ENCODE assay signal across 10 cellular contexts in the genomic region with DNA sequence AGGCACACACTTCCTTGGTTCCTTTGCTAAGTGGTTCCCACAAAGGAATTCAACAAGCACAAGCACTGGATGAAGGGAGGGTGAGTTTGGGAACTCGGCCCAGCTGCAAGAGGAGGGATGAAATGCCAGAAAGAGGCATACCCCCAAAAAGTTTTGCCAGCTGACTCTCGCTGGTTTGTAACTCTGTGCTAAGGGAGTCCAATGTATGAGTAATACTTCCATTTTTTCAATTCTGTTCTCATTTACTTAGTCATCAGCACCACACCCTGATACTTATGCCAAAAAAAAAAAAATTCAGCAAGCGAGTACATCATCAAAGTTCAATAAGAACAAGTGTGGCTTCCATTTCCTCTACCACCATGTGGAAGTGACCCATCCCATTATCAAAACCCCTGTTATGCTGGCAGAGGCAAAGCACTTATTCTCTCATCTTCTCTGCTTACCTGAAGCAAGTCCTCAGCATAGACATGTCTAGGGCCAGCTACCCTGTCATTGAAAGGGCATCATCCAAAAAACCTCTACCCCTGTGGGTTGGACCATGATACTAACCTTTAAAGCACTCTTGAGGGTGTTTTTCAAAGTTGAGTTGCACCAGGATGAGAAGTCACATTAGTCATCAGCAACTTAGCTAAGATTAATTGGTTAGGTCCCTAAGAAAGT. TPM values are rescaled to one million over a fixed set of nuclear protein-coding genes. Genes with fewer than 3 reads are reported as not detected.
DNase-seq lines count a peak whose midpoint lies in the region; ATAC-seq, FAIRE-seq and TF ChIP-seq lines count a peak whose summit lies in the region.
"Had no signal": no experiment of that assay in that cellular context is flagged by ENCODE, and none has a peak within 500 bp of the region (broad histone marks: within the 10 kb centered on the region; RNA-seq: fewer than 3 reads in every experiment).

No MANE protein-coding gene starts in this region.

- CTCF ChIA-PET in PC-9 (lab: Charles Lee): interaction anchor here (0.7 kb wide), 2 partner anchors 34 to 301 kb away, joined by 3 to 5 read pairs; no protein-coding TSS in a partner anchor

- no peaks in the 10 kb centered on the region for H3K27me3 Mint-ChIP-seq in chondrocyte (ENCODE audit: low read depth)

- no peaks in the 10 kb centered on the region for H3K36me3 ChIP-seq in PC-9 (ENCODE audit: low read depth)
- H3K36me3 ChIP-seq in pancreas: no peaks in the 10 kb centered on the region
- H3K36me3 ChIP-seq in ovary: no peaks in the 10 kb centered on the region

- H3K9me2 ChIP-seq in PC-9 (ENCODE audit: insufficient read depth): no peaks in the 10 kb centered on the region

- H3K4me1 Mint-ChIP-seq in chondrocyte (ENCODE audit: low read depth): peaks cover 32% of the 10 kb centered on the region

- 62 to 66% methylated on average over 3 of the region's 3 CpGs for WGBS in pancreas, 2 donors
- WGBS in ovary, 3 donors: 29 to 61% (median 35%) methylated on average over 3 of the region's 3 CpGs

- TF ChIP-seq POLR2A in ovary (IDR thresholded peaks at IDR 0.05): no peak

- H3K27me3 ChIP-seq in PC-9 (ENCODE audit: insufficient read depth, low read depth) (no peaks in the 10 kb centered on the region), pancreas (no peaks in the 10 kb centered on the region), ovary (no peaks in the 10 kb centered on the region)

- TF ChIP-seq CTCF in PC-9 (conservative IDR thresholded peaks at IDR 0.05): no peak
- no peak for TF ChIP-seq CTCF in chondrocyte (IDR thresholded peaks at IDR 0.05)
- TF ChIP-seq CTCF in pancreas (IDR thresholded peaks at IDR 0.05): no peak
- no peak for TF ChIP-seq CTCF in ovary (IDR thresholded peaks at IDR 0.05)

- H3K4me1 ChIP-seq in PC-9 (replicated peaks; ENCODE audit: insufficient read depth) (peaks cover 21% of the 10 kb centered on the region), pancreas (no peaks in the 10 kb centered on the region), ovary (ENCODE audit: insufficient read depth) (no peaks in the 10 kb centered on the region)

- peaks cover 17% of the 10 kb centered on the region; the same call in 1 of the 2 replicates for H3F3A ChIP-seq in PC-9 (ENCODE audit: insufficient read depth, low read depth)

- no peak for FAIRE-seq in pancreas (lab: Jason Lieb, UNC)

- no peaks in the 10 kb centered on the region for H4K20me1 ChIP-seq in PC-9 (ENCODE audit: insufficient read depth)

- peak overlapping the region; percentile 84 for H3K27ac ChIP-seq in PC-9
- no peak overlapping the region for H3K27ac ChIP-seq in pancreas
- H3K27ac ChIP-seq in ovary: no peak overlapping the region

- ATAC-seq in pancreas: peak in 3 of 4 donors; percentile 48 to 83 (median 57)
- ATAC-seq in GM19455 (IDR thresholded peaks at IDR 0.05; ENCODE audit: unreplicated experiment): no peak

- H3K9me3 Mint-ChIP-seq in chondrocyte (ENCODE audit: low read depth): peaks cover 10% of the 10 kb centered on the region

- H3K36me3 Mint-ChIP-seq in chondrocyte (ENCODE audit: low read depth): no peaks in the 10 kb centered on the region

- DNase-seq in Daoy (ENCODE audit: low read depth) (peak; percentile 79), PC-9 (peak; percentile 34 to 94), chondrocyte (ENCODE audit: low spot score) (no peak), pancreas (no peak), NCI-H1105 (lab: John Stamatoyannopoulos, UW) (no peak), GM19238 (ENCODE audit: insufficient read length, low spot score) (no peak), ovary (no peak)
- DNase-seq: NCI-H1436 treated with DMSO at 0.1 percent for 48 hours had no signal

- H3K79me2 ChIP-seq in PC-9 (ENCODE audit: low read depth): no peaks in the 10 kb centered on the region

- POLR2A ChIA-PET in PC-9 (lab: Charles Lee; ENCODE audit: unreplicated experiment): interaction anchor here (0.6 kb wide), 1 partner anchor 396 kb away, joined by 38 read pairs; no protein-coding TSS in a partner anchor

- no peak for TF ChIP-seq EP300 in ovary (IDR thresholded peaks at IDR 0.05)

- no peak overlapping the region for H3K4me3 ChIP-seq in PC-9
- H3K4me3 ChIP-seq in pancreas: no peak overlapping the region
- no peak overlapping the region for H3K4me3 ChIP-seq in ovary

- intact Hi-C loops in PC-9 (cut with micrococcal nuclease; ENCODE audit: unreplicated experiment) (no loop called here), pancreas (cut with DNase I) (no loop called here), ovary (cut with DNase I) (no loop called here)

- no TSS peak for BruUV-seq in PC-9 (replicated peaks; lab: Mats Ljungman, UMichigan)

- peak overlapping the region; percentile 70 for H2AFZ ChIP-seq in PC-9

- peak overlapping the region; percentile 62 for H3K4me2 ChIP-seq in PC-9

- peak overlapping the region; percentile 84 for H3K27ac Mint-ChIP-seq in chondrocyte (ENCODE audit: unreplicated experiment)
- H3K27ac Mint-ChIP-seq: nephron had no signal

- H3K4me3 Mint-ChIP-seq in chondrocyte (ENCODE audit: unreplicated experiment): no peak overlapping the region
- H3K4me3 Mint-ChIP-seq: nephron had no signal

- H3K9me3 ChIP-seq in PC-9 (ENCODE audit: insufficient read depth, low read depth) (peaks cover 8% of the 10 kb centered on the region; the same call in 1 of the 2 replicates), pancreas (no peaks in the 10 kb centered on the region), ovary (no peaks in the 10 kb centered on the region)

RNA-seq across cellular contexts. Expression of gene HYCC1, which starts 6.9 kb away (rescaled TPM):
- total RNA-seq in Daoy (2014; rRNA removed; shearing (Covaris generic)): 186 and 202 TPM in 2 replicates
- total RNA-seq in PC-9 (2021) (25.1 and 28.2 TPM in 2 replicates), chondrocyte (51.5 to 54.9 TPM (median 54.9 TPM) in 3 replicates), pancreas (10 to 100 TPM in 1 of 6 donors, 1 to 10 TPM in 5; 7.6 to 15.5 (median 9.5) TPM), ovary (10 to 100 TPM; 19.5 to 27.4 (median 25.2) TPM)
- polyA plus RNA-seq in pancreas (1 to 10 TPM; 3.8 TPM), ovary (10 to 100 TPM in 1 of 2 donors, 1 to 10 TPM in 1; 8.3 to 17.6 TPM)

Comparison
In these comparisons a context has a peak if more than half of its experiments do, and no peak if none do; other contexts are left out.
1. DNase-seq: peak in Daoy (single experiment) and PC-9 (2 of 2); none in chondrocyte (single experiment), pancreas (0 of 6), NCI-H1105 (single experiment), GM19238 (single experiment) and ovary (0 of 5).